In genomic region chr1:212824201-212824600, GRCh38 we compare ENCODE assay signal across 1 cellular context.
TF ChIP-seq lines count a peak whose summit lies in the region.

No MANE protein-coding gene starts in this region.

TF ChIP-seq in H1, 55 proteins besides CTCF, POLR2A, EP300 and RAD21:
- no peak for TF ChIP-seq PHF8 (conservative IDR thresholded peaks at IDR 0.05; ENCODE audit: low read depth, low read length)
